Comparison of ENCODE assay signal across 8 cellular contexts in the genomic region with DNA sequence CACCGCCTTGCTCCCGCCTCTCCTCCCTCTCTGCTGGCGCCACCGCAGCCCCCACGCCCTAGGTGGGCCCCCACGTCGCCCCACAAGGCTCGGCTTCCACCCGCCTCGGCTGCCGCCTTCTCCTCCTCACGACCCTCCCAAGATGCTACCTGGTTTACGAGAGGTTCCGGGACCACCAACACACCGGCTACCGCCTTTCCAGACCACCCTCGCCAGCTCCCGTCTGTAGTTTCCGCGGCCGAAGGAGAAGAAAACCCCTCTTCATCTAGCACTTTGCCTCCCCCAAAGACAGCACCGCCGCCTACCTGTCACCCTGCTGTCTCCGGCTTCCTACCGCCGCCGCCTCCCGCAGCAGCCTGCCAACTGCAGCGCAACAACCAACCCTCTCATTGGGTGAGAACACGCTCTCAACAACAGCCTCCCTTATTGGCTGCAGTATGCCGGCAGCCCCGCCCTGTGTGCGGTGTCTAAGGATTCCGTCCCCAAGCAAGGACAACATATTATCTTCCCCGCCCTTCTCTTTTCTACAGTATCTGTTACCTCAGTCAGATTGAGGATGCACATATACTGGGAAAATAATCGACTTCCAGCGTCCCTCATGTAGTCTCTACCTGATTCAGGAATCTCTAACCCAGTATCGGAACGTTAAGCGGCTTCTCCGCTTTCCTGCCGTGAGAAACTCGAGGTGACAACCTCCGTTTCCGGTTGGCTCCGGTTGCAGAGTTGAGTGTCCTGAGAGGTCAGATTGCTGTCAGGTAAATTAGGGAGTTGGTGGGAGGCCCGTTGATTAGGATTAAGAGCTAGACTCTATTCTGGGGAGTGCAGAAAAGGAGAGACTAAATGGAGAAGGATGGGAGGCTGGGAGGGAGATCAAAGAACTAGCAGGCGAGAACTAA. TPM values are rescaled to one million over a fixed set of nuclear protein-coding genes. Genes with fewer than 3 reads are reported as not detected.
A peak's percentile ranks its signal among the peaks of the same experiment; 100 is the strongest.
DNase-seq lines count a peak whose midpoint lies in the region; ATAC-seq and TF ChIP-seq lines count a peak whose summit lies in the region.

Gene HYCC2, minus strand, starts transcription at position 367 of the 896 bp plus-strand sequence. CDS start 47,662 bp downstream, outside the sequence.
Gene NDUFB3, plus strand, starts transcription at position 697 of the 896 bp plus-strand sequence. CDS start 6,882 bp downstream, outside the sequence.

- peaks cover 58% of the 10 kb centered on the region for H3K4me1 Mint-ChIP-seq in activated T-cell treated with anti-CD3 and anti-CD28 coated beads, Interleukin-2, amount 50 U/mL, for 24 hours (ENCODE audit: low read depth)

- no peaks in the 10 kb centered on the region for H3K27me3 ChIP-seq in muscle layer of colon (ENCODE audit: control insufficient read depth in 1 of 2, insufficient read depth in 2 of 2, low read length in 2 of 2)

- no peaks in the 10 kb centered on the region for H3K36me3 ChIP-seq in muscle layer of colon (ENCODE audit: insufficient read depth, low read length)

- H3K4me3 ChIP-seq in muscle layer of colon (ENCODE audit: low read depth in 1 of 2, low read length in 2 of 2): peak within 1 kb of the TSS; percentile 86 to 90

- H3K9me3 ChIP-seq in muscle layer of colon (ENCODE audit: low read length): no peaks in the 10 kb centered on the region

- no peaks in the 10 kb centered on the region for H3K9me3 Mint-ChIP-seq in activated T-cell treated with anti-CD3 and anti-CD28 coated beads, Interleukin-2, amount 50 U/mL, for 24 hours

- H3K4me1 ChIP-seq in muscle layer of colon (ENCODE audit: insufficient read depth, low read length): peaks cover 49% of the 10 kb centered on the region

- H3K4me3 Mint-ChIP-seq in activated T-cell treated with anti-CD3 and anti-CD28 coated beads, Interleukin-2, amount 50 U/mL, for 24 hours: peak within 1 kb of the TSS; percentile 94

- H3K36me3 Mint-ChIP-seq in activated T-cell treated with anti-CD3 and anti-CD28 coated beads, Interleukin-2, amount 50 U/mL, for 24 hours (ENCODE audit: low read depth): peaks cover 37% of the 10 kb centered on the region

- ATAC-seq in GM21723 (IDR thresholded peaks at IDR 0.05; ENCODE audit: unreplicated experiment) (peak; percentile 97), esophagus mucosa (peak; percentile 100)

- no peaks in the 10 kb centered on the region for H3K27me3 Mint-ChIP-seq in activated T-cell treated with anti-CD3 and anti-CD28 coated beads, Interleukin-2, amount 50 U/mL, for 24 hours

- H3K27ac ChIP-seq in muscle layer of colon (ENCODE audit: low read depth, low read length): peak within 1 kb of the TSS; percentile 94

- peak within 1 kb of the TSS; percentile 95 for H3K27ac Mint-ChIP-seq in activated T-cell treated with anti-CD3 and anti-CD28 coated beads, Interleukin-2, amount 50 U/mL, for 24 hours

- H3K9ac ChIP-seq in muscle layer of colon (ENCODE audit: low read length): peak within 1 kb of the TSS; percentile 93

- DNase-seq in DMS79 treated with DMSO at 0.1 percent for 48 hours (lab: John Stamatoyannopoulos, UW): peak; percentile 94
- DNase-seq in KG1 (lab: John Stamatoyannopoulos, UW): peak; percentile 93
- peak; percentile 90 for DNase-seq in activated T-cell treated with anti-CD3 and anti-CD28 coated beads, Interleukin-2, amount 50 U/mL, for 24 hours
- peak; percentile 71 for DNase-seq in stimulated activated CD8-positive, alpha-beta memory T cell treated with anti-CD3 and anti-CD28 coated beads, Interleukin-7, amount 100 ng/mL, for 24 hours (ENCODE audit: low read depth)

TF ChIP-seq in PFSK-1, 5 proteins besides CTCF, POLR2A, EP300 and RAD21:
- TF ChIP-seq FOXP2 (optimal IDR thresholded peaks at IDR 0.05; ENCODE audit: borderline replicate concordance, extremely low read depth, extremely low read length, insufficient read depth) (peak; percentile 29), POLR2AphosphoS5 (IDR thresholded peaks at IDR 0.05; ENCODE audit: low read depth, low read length) (peak; percentile 83; the same call in 1 of the 2 replicates), TAF1 (IDR thresholded peaks at IDR 0.05; ENCODE audit: borderline replicate concordance, insufficient read depth, low read length) (peak; percentile 94; the same call in 1 of the 2 replicates), REST (IDR thresholded peaks at IDR 0.05; ENCODE audit: insufficient read depth in 1 of 2, low read depth in 2 of 2, low read length in 2 of 2) (peak in 1 of 2 experiments; percentile 60; a peak in 1 of 4 replicates), SIN3A (IDR thresholded peaks at IDR 0.05; ENCODE audit: borderline replicate concordance, insufficient read depth, low read length) (0 out of 2 replicates have a peak, but pooled peaks have one; percentile 66)

RNA-seq across cellular contexts. Expression of gene HYCC2, which starts in this region (rescaled TPM):
- polyA plus RNA-seq in PFSK-1 (2012; ENCODE audit: insufficient read length, low read depth): 0.58 TPM
- 16.7 TPM for total RNA-seq in esophagus mucosa

RNA-seq across cellular contexts. Expression of gene NDUFB3, which starts in this region (rescaled TPM):
- polyA plus RNA-seq in PFSK-1 (2012; ENCODE audit: insufficient read length, low read depth): 24.9 TPM
- total RNA-seq in esophagus mucosa: 96.0 TPM

Comparison
In these comparisons a context has a peak if more than half of its experiments do, and no peak if none do; other contexts are left out.
1. Peak in every context shown above with its lines: DNase-seq, ATAC-seq, H3K4me3 ChIP-seq and H3K27ac ChIP-seq.